Comparison of ENCODE assay signal across 13 cellular contexts in the genomic region with DNA sequence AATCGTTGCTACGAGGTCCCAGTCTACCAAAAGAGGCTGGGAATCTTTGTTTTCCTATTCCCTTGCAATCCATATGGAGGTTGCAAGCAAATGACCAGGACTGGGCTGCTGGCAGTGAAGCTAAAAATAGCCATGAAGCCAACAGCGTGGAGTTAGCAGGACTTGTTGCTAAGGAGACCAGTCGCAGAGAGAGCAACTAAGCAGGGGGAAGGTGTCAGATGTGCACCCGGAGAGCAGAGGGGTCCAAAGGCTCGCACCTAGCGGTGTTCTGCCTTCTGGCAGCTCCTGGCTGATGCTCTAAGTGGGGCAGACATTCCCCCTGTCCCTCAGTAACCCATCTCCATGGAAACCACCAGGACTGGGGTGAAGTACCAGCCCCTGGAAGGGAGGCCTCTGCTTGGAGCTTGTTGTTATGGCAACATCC.
DNase-seq lines count a peak whose midpoint lies in the region; ATAC-seq and TF ChIP-seq lines count a peak whose summit lies in the region.
"Had no signal": no experiment of that assay in that cellular context is flagged by ENCODE, and none has a peak within 500 bp of the region (broad histone marks: within the 10 kb centered on the region; RNA-seq: fewer than 3 reads in every experiment).

No MANE protein-coding gene starts in this region.

- peaks cover 2% of the 10 kb centered on the region for H4K20me1 ChIP-seq in osteoblast (ENCODE audit: insufficient read depth, low read length)

- peaks cover 60% of the 10 kb centered on the region for H3K4me1 Mint-ChIP-seq in stimulated activated naive CD8-positive, alpha-beta T cell treated with anti-CD3 and anti-CD28 coated beads, Interleukin-15, amount 100 ng/mL, for 72 hours

- peak; percentile 79 for DNase-seq in DMS 273 (lab: John Stamatoyannopoulos, UW; ENCODE audit: unreplicated experiment)
- DNase-seq in NCI-H526 (lab: John Stamatoyannopoulos, UW), result peak; percentile 82 to 88
- DNase-seq in fibroblast of peridontal ligament (ENCODE audit: extremely low read depth), result peak; percentile 70
- DNase-seq in osteoblast (ENCODE audit: insufficient read length, low spot score, missing footprints), result peak; percentile 80
- DNase-seq in effector CD4-positive, alpha-beta T cell, result no peak
- no peak for DNase-seq in OCI-M2 (lab: John Stamatoyannopoulos, UW; ENCODE audit: unreplicated experiment)
- no peak for DNase-seq in D341Med (ENCODE audit: low spot score)
- no peak for DNase-seq in stimulated activated naive CD8-positive, alpha-beta T cell treated with anti-CD3 and anti-CD28 coated beads, Interleukin-15, amount 100 ng/mL, for 72 hours
- DNase-seq: central memory CD4-positive, alpha-beta T cell; stimulated activated CD8-positive, alpha-beta memory T cell treated with anti-CD3 and anti-CD28 coated beads, Interleukin-4, amount 100 ng/mL, for 48 hours had no signal

- H3K27ac ChIP-seq in osteoblast (ENCODE audit: low read depth, low read length), result no peak overlapping the region
- H3K27ac ChIP-seq: VCaP had no signal

- ATAC-seq in stimulated activated naive CD8-positive, alpha-beta T cell treated with anti-CD3 and anti-CD28 coated beads, Interleukin-15, amount 100 ng/mL, for 72 hours, result no peak

- H3K27me3 ChIP-seq in osteoblast (ENCODE audit: insufficient read depth, low read length), result no peaks in the 10 kb centered on the region

- no peaks in the 10 kb centered on the region for H3K4me1 ChIP-seq in osteoblast (ENCODE audit: insufficient read depth, low read length)
- H3K4me1 ChIP-seq: HAP-1 had no signal

- H3K36me3 ChIP-seq in osteoblast (ENCODE audit: insufficient read depth, low read length), result no peaks in the 10 kb centered on the region
- H3K36me3 ChIP-seq: HAP-1 had no signal

- H3K9me3 ChIP-seq in osteoblast (ENCODE audit: low read depth, low read length), result no peaks in the 10 kb centered on the region
- H3K9me3 ChIP-seq: HAP-1 had no signal

- H3K4me3 ChIP-seq in osteoblast (ENCODE audit: insufficient read depth, low read length), result no peak overlapping the region
- H3K4me3 ChIP-seq: HAP-1, lung had no signal

- no peak overlapping the region for H3K4me3 Mint-ChIP-seq in stimulated activated naive CD8-positive, alpha-beta T cell treated with anti-CD3 and anti-CD28 coated beads, Interleukin-15, amount 100 ng/mL, for 72 hours

- H3K79me2 ChIP-seq in osteoblast (ENCODE audit: insufficient read depth, low read length), result no peaks in the 10 kb centered on the region

- no peak for TF ChIP-seq CTCF in osteoblast (IDR thresholded peaks at IDR 0.05; ENCODE audit: extremely low read depth, low read depth, low read length)

- no peak overlapping the region for H2AFZ ChIP-seq in osteoblast (ENCODE audit: low read length)

- H3K27ac Mint-ChIP-seq in stimulated activated naive CD8-positive, alpha-beta T cell treated with anti-CD3 and anti-CD28 coated beads, Interleukin-15, amount 100 ng/mL, for 72 hours, result no peak overlapping the region

- H3K27me3 Mint-ChIP-seq in stimulated activated naive CD8-positive, alpha-beta T cell treated with anti-CD3 and anti-CD28 coated beads, Interleukin-15, amount 100 ng/mL, for 72 hours, result no peaks in the 10 kb centered on the region

- H3K9me3 Mint-ChIP-seq in stimulated activated naive CD8-positive, alpha-beta T cell treated with anti-CD3 and anti-CD28 coated beads, Interleukin-15, amount 100 ng/mL, for 72 hours, result no peaks in the 10 kb centered on the region

- H3K4me2 ChIP-seq in osteoblast (ENCODE audit: insufficient read depth, low read length), result no peak overlapping the region

Comparison
In these comparisons a context has a peak if more than half of its experiments do, and no peak if none do; other contexts are left out.
1. DNase-seq: peak in DMS 273 (single experiment), NCI-H526 (2 of 2), fibroblast of peridontal ligament (single experiment) and osteoblast (single experiment); none in effector CD4-positive, alpha-beta T cell (single experiment), OCI-M2 (single experiment), D341Med (single experiment) and stimulated activated naive CD8-positive, alpha-beta T cell treated with anti-CD3 and anti-CD28 coated beads, Interleukin-15, amount 100 ng/mL, for 72 hours (0 of 2).